4 cellular contexts compared by ENCODE assay signal in the genomic region with DNA sequence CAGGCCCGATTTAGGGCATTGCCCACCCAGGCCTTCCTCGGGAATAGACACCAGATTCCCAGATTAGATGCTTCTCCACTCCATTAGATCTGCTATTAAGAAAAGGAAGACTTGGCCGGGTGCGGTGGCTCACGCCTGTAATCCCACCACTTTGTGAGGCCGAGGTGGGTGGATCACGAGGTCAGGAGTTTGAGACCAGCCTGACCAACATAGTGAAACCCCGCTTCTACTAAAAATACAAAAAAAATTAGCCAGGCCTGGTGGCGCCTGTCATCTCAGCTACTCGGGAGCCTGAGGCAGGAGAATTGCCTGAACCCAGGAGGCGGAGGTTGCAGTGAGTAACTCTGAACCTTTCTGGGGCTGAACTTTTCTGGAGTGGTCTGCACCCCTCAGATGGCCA. TPM values are rescaled to one million over a fixed set of nuclear protein-coding genes. Genes with fewer than 3 reads are reported as not detected.
"Had no signal": no experiment of that assay in that cellular context is flagged by ENCODE, and none has a peak within 500 bp of the region (broad histone marks: within the 10 kb centered on the region; RNA-seq: fewer than 3 reads in every experiment).

No MANE protein-coding gene starts in this region.

RNA-seq across cellular contexts. Expression of gene MRAS, which starts 28.8 kb away (rescaled TPM):
- polyA plus RNA-seq: IgD-negative memory B cell had no signal

RNA-seq across cellular contexts. Expression of gene NME9, which starts 47.6 kb away (rescaled TPM):
- total RNA-seq: K562, M059J, Right ventricle myocardium superior had no signal

RNA-seq across cellular contexts. Expression of gene ESYT3, which starts 57.2 kb away (rescaled TPM):
- total RNA-seq: K562 had no signal
- polyA plus RNA-seq: K562 had no signal
